ENCODE assay signal across 7 cellular contexts in genomic region chr17:57459286-57459915, GRCh38.
DNase-seq lines count a peak whose midpoint lies in the region; ATAC-seq and TF ChIP-seq lines count a peak whose summit lies in the region.

No MANE protein-coding gene starts in this region.

- DNase-seq in GM10266 (ENCODE audit: extremely low spot score): no peak
- DNase-seq in HuH-7 (ENCODE audit: low spot score): peak; percentile 31
- peak; percentile 50 to 63 for DNase-seq in activated T-cell treated with anti-CD3 and anti-CD28 coated beads, Interleukin-2, amount 50 U/mL, for 48 hours
- no peak for DNase-seq in mesothelial cell of epicardium (ENCODE audit: low spot score in 2 of 2, unreplicated experiment in 2 of 2)
- DNase-seq in NCI-H446 treated with DMSO at 0.1 percent for 48 hours (lab: John Stamatoyannopoulos, UW): no peak
- no peak for DNase-seq in NCI-H2196 treated with DMSO at 0.1 percent for 48 hours (lab: John Stamatoyannopoulos, UW; ENCODE audit: unreplicated experiment)

- H3K4me1 Mint-ChIP-seq in mesothelial cell of epicardium: peaks cover 44% of the 10 kb centered on the region

- TF ChIP-seq CTCF in GM10266 (IDR thresholded peaks at IDR 0.05; ENCODE audit: control insufficient read depth, insufficient read depth, low read depth, missing control alignments) (peak; percentile 59), mesothelial cell of epicardium (IDR thresholded peaks at IDR 0.05; ENCODE audit: unreplicated experiment) (no peak)

- no peaks in the 10 kb centered on the region for H3K27me3 Mint-ChIP-seq in mesothelial cell of epicardium (ENCODE audit: low read depth)

- peak overlapping the region; percentile 1 for H3K27ac Mint-ChIP-seq in mesothelial cell of epicardium

- no peak overlapping the region for H3K4me3 Mint-ChIP-seq in mesothelial cell of epicardium

- TF ChIP-seq POLR2A in GM18505 (IDR thresholded peaks at IDR 0.05; ENCODE audit: borderline replicate concordance, extremely low read depth, insufficient read depth, insufficient read length): no peak

- H3K36me3 Mint-ChIP-seq in mesothelial cell of epicardium: peaks cover 4% of the 10 kb centered on the region

- no peak for ATAC-seq in GM18505 (IDR thresholded peaks at IDR 0.05; ENCODE audit: unreplicated experiment)

- no peaks in the 10 kb centered on the region for H3K9me3 Mint-ChIP-seq in mesothelial cell of epicardium

Comparison
In these comparisons a context has a peak if more than half of its experiments do, and no peak if none do; other contexts are left out.
1. DNase-seq: peak in HuH-7 (single experiment) and activated T-cell treated with anti-CD3 and anti-CD28 coated beads, Interleukin-2, amount 50 U/mL, for 48 hours (2 of 2); none in GM10266 (single experiment), mesothelial cell of epicardium (0 of 2), NCI-H446 treated with DMSO at 0.1 percent for 48 hours (single experiment) and NCI-H2196 treated with DMSO at 0.1 percent for 48 hours (single experiment).